Comparison of ENCODE assay signal across 2 cellular contexts in the genomic region with DNA sequence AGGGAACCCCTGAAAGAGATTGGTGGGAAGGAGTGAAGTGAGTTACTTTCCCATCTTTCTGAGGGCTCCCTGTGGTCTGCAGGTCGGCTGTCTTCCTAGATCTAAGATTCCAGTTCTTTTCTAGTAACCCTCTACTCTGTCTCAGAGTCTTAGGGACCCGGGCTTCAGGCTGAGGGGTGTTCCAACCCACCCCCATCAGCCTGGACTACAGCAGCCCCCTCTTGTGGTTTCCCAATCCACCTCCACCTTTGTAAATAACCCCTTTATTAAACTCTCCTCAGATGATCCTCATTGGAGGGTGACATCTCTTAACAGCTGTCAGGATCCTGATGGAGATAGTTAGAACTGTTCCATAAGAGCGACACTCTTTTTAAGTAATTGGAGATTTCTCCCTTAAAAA.
TF ChIP-seq lines count a peak whose summit lies in the region.

No MANE protein-coding gene starts in this region.

TF ChIP-seq in WTC11, 78 proteins besides CTCF, POLR2A, EP300 and RAD21 (continued from another document):
- TF ChIP-seq ATF6 (CRISPR knock-in tag; IDR thresholded peaks at IDR 0.05) (no peak), CBFB (CRISPR knock-in tag; IDR thresholded peaks at IDR 0.05; ENCODE audit: low read depth) (no peak), ESRRA (CRISPR knock-in tag; IDR thresholded peaks at IDR 0.05; ENCODE audit: borderline replicate concordance) (no peak)

TF ChIP-seq in SK-N-SH, 30 proteins besides CTCF, POLR2A, EP300 and RAD21 (continued from another document):
- TF ChIP-seq, protein P1, sequence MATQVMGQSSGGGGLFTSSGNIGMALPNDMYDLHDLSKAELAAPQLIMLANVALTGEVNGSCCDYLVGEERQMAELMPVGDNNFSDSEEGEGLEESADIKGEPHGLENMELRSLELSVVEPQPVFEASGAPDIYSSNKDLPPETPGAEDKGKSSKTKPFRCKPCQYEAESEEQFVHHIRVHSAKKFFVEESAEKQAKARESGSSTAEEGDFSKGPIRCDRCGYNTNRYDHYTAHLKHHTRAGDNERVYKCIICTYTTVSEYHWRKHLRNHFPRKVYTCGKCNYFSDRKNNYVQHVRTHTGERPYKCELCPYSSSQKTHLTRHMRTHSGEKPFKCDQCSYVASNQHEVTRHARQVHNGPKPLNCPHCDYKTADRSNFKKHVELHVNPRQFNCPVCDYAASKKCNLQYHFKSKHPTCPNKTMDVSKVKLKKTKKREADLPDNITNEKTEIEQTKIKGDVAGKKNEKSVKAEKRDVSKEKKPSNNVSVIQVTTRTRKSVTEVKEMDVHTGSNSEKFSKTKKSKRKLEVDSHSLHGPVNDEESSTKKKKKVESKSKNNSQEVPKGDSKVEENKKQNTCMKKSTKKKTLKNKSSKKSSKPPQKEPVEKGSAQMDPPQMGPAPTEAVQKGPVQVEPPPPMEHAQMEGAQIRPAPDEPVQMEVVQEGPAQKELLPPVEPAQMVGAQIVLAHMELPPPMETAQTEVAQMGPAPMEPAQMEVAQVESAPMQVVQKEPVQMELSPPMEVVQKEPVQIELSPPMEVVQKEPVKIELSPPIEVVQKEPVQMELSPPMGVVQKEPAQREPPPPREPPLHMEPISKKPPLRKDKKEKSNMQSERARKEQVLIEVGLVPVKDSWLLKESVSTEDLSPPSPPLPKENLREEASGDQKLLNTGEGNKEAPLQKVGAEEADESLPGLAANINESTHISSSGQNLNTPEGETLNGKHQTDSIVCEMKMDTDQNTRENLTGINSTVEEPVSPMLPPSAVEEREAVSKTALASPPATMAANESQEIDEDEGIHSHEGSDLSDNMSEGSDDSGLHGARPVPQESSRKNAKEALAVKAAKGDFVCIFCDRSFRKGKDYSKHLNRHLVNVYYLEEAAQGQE (IDR thresholded peaks at IDR 0.05; ENCODE audit: low read depth, low read length), result no peak
